11 cellular contexts compared by ENCODE assay signal in genomic region chr3:72086051-72086711, GRCh38.
DNase-seq lines count a peak whose midpoint lies in the region; ATAC-seq and TF ChIP-seq lines count a peak whose summit lies in the region.
"Had no signal": no experiment of that assay in that cellular context is flagged by ENCODE, and none has a peak within 500 bp of the region (broad histone marks: within the 10 kb centered on the region; RNA-seq: fewer than 3 reads in every experiment).

No MANE protein-coding gene starts in this region.

- H4K20me1 ChIP-seq in OCI-LY1 (ENCODE audit: insufficient read depth, low read length) (no peaks in the 10 kb centered on the region), fibroblast of lung (ENCODE audit: control insufficient read depth, extremely low read depth, insufficient read depth, low read length) (no peaks in the 10 kb centered on the region)

- H3K36me3 ChIP-seq in OCI-LY1 (ENCODE audit: insufficient read depth, low read length) (peaks cover 7% of the 10 kb centered on the region; the same call in 1 of the 2 replicates), fibroblast of lung (ENCODE audit: control insufficient read depth, insufficient read depth, low read length) (no peaks in the 10 kb centered on the region), HAP-1 (replicated peaks) (no peaks in the 10 kb centered on the region)

- H3K9me3 ChIP-seq in OCI-LY1 (ENCODE audit: low read length) = no peaks in the 10 kb centered on the region
- no peaks in the 10 kb centered on the region for H3K9me3 ChIP-seq in fibroblast of lung (ENCODE audit: control insufficient read depth, insufficient read depth, low read depth, low read length)
- no peaks in the 10 kb centered on the region for H3K9me3 ChIP-seq in HAP-1
- H3K9me3 ChIP-seq: Caco-2 had no signal

- H3K79me2 ChIP-seq in OCI-LY1 (ENCODE audit: insufficient read depth, low read length) = no peaks in the 10 kb centered on the region
- no peaks in the 10 kb centered on the region for H3K79me2 ChIP-seq in fibroblast of lung (ENCODE audit: control insufficient read depth, insufficient read depth, low read length)

- peak overlapping the region; percentile 24; the same call in 1 of the 2 replicates for H3K4me2 ChIP-seq in OCI-LY1 (ENCODE audit: low read length)
- H3K4me2 ChIP-seq in fibroblast of lung (ENCODE audit: extremely low read depth, insufficient read depth, low read length) = no peak overlapping the region

- TF ChIP-seq CTCF in OCI-LY1 (IDR thresholded peaks at IDR 0.05; ENCODE audit: low read length) (no peak), fibroblast of lung (conservative IDR thresholded peaks at IDR 0.05 in 1 of 2, IDR thresholded peaks at IDR 0.05 in 1 of 2; ENCODE audit: low read depth in 1 of 2, low read length in 2 of 2) (no peak)

- in situ Hi-C loops in HAP-1 (cut with MboI; ENCODE audit: low sequenced_read_pairs) = no loop called here

- no peak overlapping the region for H2AFZ ChIP-seq in OCI-LY1 (ENCODE audit: low read length)
- no peak overlapping the region for H2AFZ ChIP-seq in fibroblast of lung (ENCODE audit: low read length)

- no peaks in the 10 kb centered on the region for H3K9me2 ChIP-seq in OCI-LY1 (ENCODE audit: low read depth, low read length)

- H3K27me3 ChIP-seq in OCI-LY1 (ENCODE audit: insufficient read depth, low read length) (no peaks in the 10 kb centered on the region), fibroblast of lung (ENCODE audit: control insufficient read depth, insufficient read depth, low read length) (peaks cover 4% of the 10 kb centered on the region), HAP-1 (ENCODE audit: low read depth) (no peaks in the 10 kb centered on the region)

- H3F3A ChIP-seq in OCI-LY1 (ENCODE audit: insufficient read depth, low read length) = no peaks in the 10 kb centered on the region

- H3K27ac ChIP-seq in OCI-LY1 (ENCODE audit: low read depth, low read length, poor library complexity, severe bottlenecking) (peak overlapping the region; percentile 98), fibroblast of lung (ENCODE audit: insufficient read depth, low read length) (no peak overlapping the region)

- no peak for ATAC-seq in HG03097 (IDR thresholded peaks at IDR 0.05; ENCODE audit: low FRiP score, unreplicated experiment)
- ATAC-seq: activated CD8-positive, alpha-beta T cell treated with anti-CD3 and anti-CD28 coated beads, Interleukin-2, amount 10 ng/mL, durations not matched to agents 7 days and 5 days had no signal

- DNase-seq in HuH-7 (ENCODE audit: low spot score) = peak; percentile 22
- peak; percentile 25 to 27 for DNase-seq in fibroblast of lung (ENCODE audit: low read depth in 2 of 2)
- DNase-seq in skeletal muscle cell (ENCODE audit: low read depth) = peak; percentile 71
- no peak for DNase-seq in SW 1271 (lab: John Stamatoyannopoulos, UW)
- no peak for DNase-seq in HAP-1 (ENCODE audit: low spot score in 2 of 2)
- DNase-seq: activated CD8-positive, alpha-beta T cell treated with anti-CD3 and anti-CD28 coated beads, Interleukin-2, amount 10 ng/mL, durations not matched to agents 7 days and 5 days; activated naive CD4-positive, alpha-beta T cell; NCI-H1436 treated with DMSO at 0.1 percent for 48 hours had no signal

- H3K4me3 ChIP-seq in OCI-LY1 (ENCODE audit: low read depth, low read length, poor library complexity, severe bottlenecking) = no peak overlapping the region
- H3K4me3 ChIP-seq in fibroblast of lung (replicated peaks in 1 of 4; ENCODE audit: control extremely low read depth in 1 of 4, insufficient read depth in 1 of 4, low read depth in 3 of 4, low read length in 4 of 4) = no peak overlapping the region
- H3K4me3 ChIP-seq in skeletal muscle cell (ENCODE audit: low read depth, low read length) = no peak overlapping the region
- H3K4me3 ChIP-seq in HAP-1 = no peak overlapping the region

- H3K4me1 ChIP-seq in OCI-LY1 (ENCODE audit: insufficient read depth, low read length, severe bottlenecking) = peaks cover 79% of the 10 kb centered on the region
- H3K4me1 ChIP-seq in fibroblast of lung (ENCODE audit: control insufficient read depth, extremely low read depth, insufficient read depth, low read length) = no peaks in the 10 kb centered on the region
- no peaks in the 10 kb centered on the region for H3K4me1 ChIP-seq in HAP-1

- H3K9ac ChIP-seq in OCI-LY1 (ENCODE audit: low read length) (peak overlapping the region; percentile 45; the same call in 1 of the 2 replicates), fibroblast of lung (ENCODE audit: insufficient read depth, low read length) (no peak overlapping the region)

Comparison
In these comparisons a context has a peak if more than half of its experiments do, and no peak if none do; other contexts are left out.
1. DNase-seq: peak in HuH-7 (single experiment), fibroblast of lung (2 of 2) and skeletal muscle cell (single experiment); none in SW 1271 (0 of 2) and HAP-1 (0 of 2).